In the genomic region with DNA sequence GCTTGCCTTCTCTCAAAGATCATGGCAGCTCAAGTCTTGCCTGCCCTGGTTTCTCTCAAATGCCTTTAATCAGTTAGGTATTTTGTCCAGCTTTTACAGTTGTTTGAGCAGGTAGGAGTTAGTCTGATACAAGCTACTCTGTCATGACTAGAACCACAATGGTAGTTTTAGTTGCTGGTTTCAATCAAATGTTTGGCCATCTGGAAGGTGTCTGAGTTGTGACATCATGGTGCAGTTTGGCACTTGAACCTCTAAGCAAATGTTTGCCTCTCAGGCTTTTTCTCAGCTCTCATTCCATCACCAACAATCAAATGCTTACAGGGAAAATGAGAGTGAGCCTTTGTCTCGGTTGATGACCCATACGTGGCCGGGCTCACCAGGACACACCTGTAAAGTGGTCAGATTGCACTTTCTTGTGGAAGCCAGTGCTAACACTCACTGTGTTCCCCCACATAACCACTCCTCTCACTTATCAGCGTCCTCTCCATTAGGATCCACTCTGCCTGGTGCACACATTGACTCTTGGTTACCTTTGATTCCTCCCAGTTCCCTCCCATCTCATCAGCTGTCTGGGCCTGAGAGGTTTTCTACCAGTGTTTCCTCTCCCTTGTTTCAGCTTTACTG, we compare ENCODE assay signal across 24 cellular contexts.
DNase-seq lines count a peak whose midpoint lies in the region; FAIRE-seq and TF ChIP-seq lines count a peak whose summit lies in the region.
"Had no signal": no experiment of that assay in that cellular context is flagged by ENCODE, and none has a peak within 500 bp of the region (broad histone marks: within the 10 kb centered on the region; RNA-seq: fewer than 3 reads in every experiment).

No MANE protein-coding gene starts in this region.

- TF ChIP-seq CTCF in AG10803 (conservative IDR thresholded peaks at IDR 0.05; ENCODE audit: low read length), result no peak

- no peak overlapping the region for H3K4me3 ChIP-seq in AG10803 (ENCODE audit: low read length)
- H3K4me3 ChIP-seq: BLaER1, K562 had no signal

- peak; percentile 16 for DNase-seq in DMS 273 (lab: John Stamatoyannopoulos, UW; ENCODE audit: unreplicated experiment)
- DNase-seq in DMS 273 treated with DMSO at 0.1 percent for 48 hours (lab: John Stamatoyannopoulos, UW), result no peak
- peak; percentile 7 for DNase-seq in AG10803 (ENCODE audit: low read depth)
- peak; percentile 29 for DNase-seq in NCI-H774 (lab: John Stamatoyannopoulos, UW)
- DNase-seq in fibroblast of peridontal ligament (ENCODE audit: extremely low read depth), result peak; percentile 4
- DNase-seq in GM12891 (ENCODE audit: insufficient read length, low spot score), result no peak
- DNase-seq in NCI-H226, result no peak
- DNase-seq in ureter (ENCODE audit: low spot score), result no peak
- DNase-seq: CD4-positive, CD25-positive, alpha-beta regulatory T cell; DMS79 treated with DMSO at 0.1 percent for 48 hours; Kasumi-1; MV-4-11; NCI-H1105; NCI-H1436 treated with DMSO at 0.1 percent for 48 hours; NCI-H187 treated with DMSO at 0.1 percent for 48 hours; NCI-H2227 treated with DMSO at 0.1 percent for 48 hours; NCI-H524; NCI-H748 treated with DMSO at 0.1 percent for 48 hours; SHP77; T-cell had no signal

- no peak for FAIRE-seq in GM12891 (lab: Jason Lieb, UNC)
- FAIRE-seq: D721Med, H54, K562 had no signal

- TF ChIP-seq POLR2A in GM12891 (IDR thresholded peaks at IDR 0.05; ENCODE audit: low read depth, low read length), result no peak

TF ChIP-seq in GM12891, 5 proteins besides CTCF, POLR2A, EP300 and RAD21:
- TF ChIP-seq SPI1 (IDR thresholded peaks at IDR 0.05; ENCODE audit: low read depth, low read length), result no peak
- TF ChIP-seq POU2F2 (IDR thresholded peaks at IDR 0.05; ENCODE audit: low read depth, low read length), result no peak
- no peak for TF ChIP-seq PAX5 (IDR thresholded peaks at IDR 0.05; ENCODE audit: insufficient read depth, low read length, severe bottlenecking)
- no peak for TF ChIP-seq TAF1 (IDR thresholded peaks at IDR 0.05; ENCODE audit: low read depth, low read length)
- TF ChIP-seq POLR2AphosphoS5 (IDR thresholded peaks at IDR 0.05; ENCODE audit: low read depth, low read length), result no peak
TF ChIP-seq in GM12891: peak in this region for 0.

Comparison
In these comparisons a context has a peak if more than half of its experiments do, and no peak if none do; other contexts are left out.
1. DNase-seq: peak in DMS 273 (single experiment), AG10803 (single experiment), NCI-H774 (single experiment) and fibroblast of peridontal ligament (single experiment); none in DMS 273 treated with DMSO at 0.1 percent for 48 hours (single experiment), GM12891 (single experiment), NCI-H226 (single experiment) and ureter (single experiment).